12 cellular contexts compared by ENCODE assay signal in genomic region chr17:954431-955164, GRCh38. TPM values are rescaled to one million over a fixed set of nuclear protein-coding genes. Genes with fewer than 3 reads are reported as not detected.
DNase-seq lines count a peak whose midpoint lies in the region; ATAC-seq and TF ChIP-seq lines count a peak whose summit lies in the region.
"Had no signal": no experiment of that assay in that cellular context is flagged by ENCODE, and none has a peak within 500 bp of the region (broad histone marks: within the 10 kb centered on the region; RNA-seq: fewer than 3 reads in every experiment).

No MANE protein-coding gene starts in this region.

- peaks cover 82% of the 10 kb centered on the region for H3K4me1 Mint-ChIP-seq in osteocyte (ENCODE audit: unreplicated experiment)
- peaks cover 0 to 4% (median 0%) of the 10 kb centered on the region in 4 donors for H3K4me1 Mint-ChIP-seq in naive thymus-derived CD8-positive, alpha-beta T cell

- H3K9me3 Mint-ChIP-seq in osteocyte (ENCODE audit: unreplicated experiment): no peaks in the 10 kb centered on the region
- no peaks in the 10 kb centered on the region for H3K9me3 Mint-ChIP-seq in naive thymus-derived CD8-positive, alpha-beta T cell
- H3K9me3 Mint-ChIP-seq: CD4-positive, CD25-positive, alpha-beta regulatory T cell; naive thymus-derived CD4-positive, alpha-beta T cell had no signal

- H3K27ac Mint-ChIP-seq in osteocyte (ENCODE audit: unreplicated experiment): peak overlapping the region; percentile 98
- H3K27ac Mint-ChIP-seq in naive thymus-derived CD8-positive, alpha-beta T cell: no peak overlapping the region
- H3K27ac Mint-ChIP-seq: CD4-positive, CD25-positive, alpha-beta regulatory T cell; naive thymus-derived CD4-positive, alpha-beta T cell had no signal

- H3K27me3 Mint-ChIP-seq in osteocyte (ENCODE audit: unreplicated experiment): no peaks in the 10 kb centered on the region
- peaks cover 4 to 23% (median 13%) of the 10 kb centered on the region in 5 donors for H3K27me3 Mint-ChIP-seq in naive thymus-derived CD8-positive, alpha-beta T cell
- H3K27me3 Mint-ChIP-seq: CD4-positive, CD25-positive, alpha-beta regulatory T cell had no signal

- peak overlapping the region; percentile 67 for H3K27ac ChIP-seq in RWPE1
- H3K27ac ChIP-seq: VCaP had no signal

- CTCF ChIA-PET in RWPE1 (lab: Yijun Ruan, JAX): interaction anchor here (0.7 kb wide), 2 partner anchors 21 to 77 kb away, joined by 3 read pairs; no protein-coding TSS in a partner anchor

- POLR2A ChIA-PET in RWPE1 (lab: Yijun Ruan, JAX; ENCODE audit: low non-redundant PET): no interaction called here
- POLR2A ChIA-PET in naive thymus-derived CD8-positive, alpha-beta T cell (lab: Charles Lee): no interaction called here

- H3K36me3 Mint-ChIP-seq in osteocyte (ENCODE audit: unreplicated experiment): peaks cover 8% of the 10 kb centered on the region
- H3K36me3 Mint-ChIP-seq in naive thymus-derived CD8-positive, alpha-beta T cell: no peaks in the 10 kb centered on the region
- H3K36me3 Mint-ChIP-seq: CD4-positive, CD25-positive, alpha-beta regulatory T cell; naive thymus-derived CD4-positive, alpha-beta T cell had no signal

- DNase-seq in AG10803 (ENCODE audit: low read depth) (peak; percentile 66), RWPE1 (ENCODE audit: low spot score) (no peak), fibroblast of villous mesenchyme (ENCODE audit: low read depth) (peak; percentile 88), osteocyte (ENCODE audit: extremely low spot score, unreplicated experiment) (no peak)
- no peak for DNase-seq in naive thymus-derived CD8-positive, alpha-beta T cell
- DNase-seq: CD4-positive, CD25-positive, alpha-beta regulatory T cell; naive thymus-derived CD4-positive, alpha-beta T cell; NCI-H1092 had no signal

- ATAC-seq in naive thymus-derived CD8-positive, alpha-beta T cell: no peak
- ATAC-seq in HG02798 (IDR thresholded peaks at IDR 0.05; ENCODE audit: poor library complexity, unreplicated experiment) (no peak), GM19035 (IDR thresholded peaks at IDR 0.05; ENCODE audit: unreplicated experiment) (no peak), HG03354 (IDR thresholded peaks at IDR 0.05; ENCODE audit: poor library complexity, severe bottlenecking, unreplicated experiment) (no peak)
- ATAC-seq: naive thymus-derived CD4-positive, alpha-beta T cell had no signal

- TF ChIP-seq CTCF in AG10803 (conservative IDR thresholded peaks at IDR 0.05; ENCODE audit: low read length) (no peak), RWPE1 (conservative IDR thresholded peaks at IDR 0.05; ENCODE audit: low read depth) (no peak), fibroblast of villous mesenchyme (IDR thresholded peaks at IDR 0.05; ENCODE audit: insufficient read depth, low read depth, low read length) (no peak), osteocyte (IDR thresholded peaks at IDR 0.05) (no peak)

- peak overlapping the region; percentile 1 for H3K4me3 Mint-ChIP-seq in osteocyte (ENCODE audit: unreplicated experiment)
- H3K4me3 Mint-ChIP-seq in naive thymus-derived CD8-positive, alpha-beta T cell: no peak overlapping the region
- H3K4me3 Mint-ChIP-seq: CD4-positive, CD25-positive, alpha-beta regulatory T cell; naive thymus-derived CD4-positive, alpha-beta T cell had no signal

- no peak overlapping the region for H3K4me3 ChIP-seq in AG10803 (ENCODE audit: low read length)
- no peak overlapping the region for H3K4me3 ChIP-seq in fibroblast of villous mesenchyme (ENCODE audit: low read depth, low read length)

RNA-seq across cellular contexts. Expression of gene NXN, which starts 25.0 kb away (rescaled TPM):
- total RNA-seq in fibroblast of villous mesenchyme (91.5 and 124 TPM in 2 replicates), osteocyte (123 and 131 TPM in 2 replicates)
- total RNA-seq in naive thymus-derived CD8-positive, alpha-beta T cell: under 1 TPM; 0.49 to 0.70 TPM
- polyA plus RNA-seq in naive thymus-derived CD8-positive, alpha-beta T cell: under 1 TPM; 0.06 to 0.85 (median 0.07) TPM

RNA-seq across cellular contexts. Expression of gene TIMM22, which starts 42.3 kb away (rescaled TPM):
- total RNA-seq in fibroblast of villous mesenchyme: 16.8 and 20.3 TPM in 2 replicates
- total RNA-seq in osteocyte: 12.6 and 12.8 TPM in 2 replicates
- 10 to 100 TPM; 14.5 to 15.9 TPM for total RNA-seq in naive thymus-derived CD8-positive, alpha-beta T cell
- polyA plus RNA-seq in naive thymus-derived CD8-positive, alpha-beta T cell: 10 to 100 TPM; 20.8 to 25.2 (median 23.5) TPM

Comparison
In these comparisons a context has a peak if more than half of its experiments do, and no peak if none do; other contexts are left out.
1. DNase-seq: peak in AG10803 (single experiment) and fibroblast of villous mesenchyme (single experiment); none in RWPE1 (single experiment), osteocyte (single experiment) and naive thymus-derived CD8-positive, alpha-beta T cell (0 of 10).
2. RNA of gene NXN, which starts 25.0 kb away (total RNA-seq): 91.5 to 124 TPM in fibroblast of villous mesenchyme and 123 to 131 TPM in osteocyte; 0.49 to 0.70 TPM in naive thymus-derived CD8-positive, alpha-beta T cell; every median in the first group is over 10 times any median in the second.